10 cellular contexts compared by ENCODE assay signal in genomic region chr1:147169840-147170674, GRCh38. TPM values are rescaled to one million over a fixed set of nuclear protein-coding genes. Genes with fewer than 3 reads are reported as not detected.
DNase-seq lines count a peak whose midpoint lies in the region; ATAC-seq and TF ChIP-seq lines count a peak whose summit lies in the region.
"Had no signal": no experiment of that assay in that cellular context is flagged by ENCODE, and none has a peak within 500 bp of the region (broad histone marks: within the 10 kb centered on the region; RNA-seq: fewer than 3 reads in every experiment).

No MANE protein-coding gene starts in this region.

- H3K27me3 Mint-ChIP-seq in activated naive CD4-positive, alpha-beta T cell treated with anti-CD3 and anti-CD28 coated beads, Interleukin-2, amount 10 ng/mL, durations not matched to agents 7 days and 5 days, result peaks cover 3% of the 10 kb centered on the region
- H3K27me3 Mint-ChIP-seq in activated T-helper 2 cell treated with anti-CD3 and anti-CD28 coated beads, Interferon-gamma antibody, Interleukin-2, Interleukin-4, amounts not matched to agents 10 μg/mL and 5 μg/mL and 100 μg/mL, durations not matched to agents 14 hours and 24 hours and 36 hours (ENCODE audit: low read depth), result no peaks in the 10 kb centered on the region

- DNase-seq in activated naive CD4-positive, alpha-beta T cell treated with anti-CD3 and anti-CD28 coated beads, Interleukin-2, amount 10 ng/mL, durations not matched to agents 7 days and 5 days, result no peak
- no peak for DNase-seq in activated naive CD4-positive, alpha-beta T cell (lab: John Stamatoyannopoulos, UW)
- DNase-seq in activated T-helper 2 cell treated with anti-CD3 and anti-CD28 coated beads, Interferon-gamma antibody, Interleukin-2, Interleukin-4, amounts not matched to agents 10 μg/mL and 5 μg/mL and 100 μg/mL, durations not matched to agents 14 hours and 24 hours and 36 hours (ENCODE audit: low spot score), result no peak
- no peak for DNase-seq in thoracic aorta (ENCODE audit: low spot score)
- DNase-seq in midbrain (lab: John Stamatoyannopoulos, UW), result no peak
- DNase-seq in SK-N-DZ (ENCODE audit: low spot score), result no peak
- DNase-seq: DMS153, SHP77 had no signal

- no peaks in the 10 kb centered on the region for H3K27me3 ChIP-seq in iPS-15b (ENCODE audit: control insufficient read depth, insufficient read depth, low read length)
- H3K27me3 ChIP-seq in thoracic aorta (replicated peaks; ENCODE audit: insufficient read depth), result no peaks in the 10 kb centered on the region

- CTCF ChIA-PET in activated naive CD4-positive, alpha-beta T cell treated with anti-CD3 and anti-CD28 coated beads, Interleukin-2, amount 10 ng/mL, durations not matched to agents 7 days and 5 days (lab: Charles Lee), result no interaction called here

- H3K27ac Mint-ChIP-seq in activated naive CD4-positive, alpha-beta T cell treated with anti-CD3 and anti-CD28 coated beads, Interleukin-2, amount 10 ng/mL, durations not matched to agents 7 days and 5 days, result no peak overlapping the region
- H3K27ac Mint-ChIP-seq in activated T-helper 2 cell treated with anti-CD3 and anti-CD28 coated beads, Interferon-gamma antibody, Interleukin-2, Interleukin-4, amounts not matched to agents 10 μg/mL and 5 μg/mL and 100 μg/mL, durations not matched to agents 14 hours and 24 hours and 36 hours, result no peak overlapping the region

- H3K9me3 ChIP-seq in iPS-15b (ENCODE audit: control insufficient read depth, insufficient read depth, low read length) (no peaks in the 10 kb centered on the region), thoracic aorta (no peaks in the 10 kb centered on the region)

- H3K27ac ChIP-seq in thoracic aorta, result no peak overlapping the region

- H3K36me3 ChIP-seq in iPS-15b (ENCODE audit: control insufficient read depth, insufficient read depth, low read length) (peaks cover 3% of the 10 kb centered on the region), thoracic aorta (peaks cover 7% of the 10 kb centered on the region)

- intact Hi-C loops in activated T-helper 2 cell treated with anti-CD3 and anti-CD28 coated beads, Interferon-gamma antibody, Interleukin-2, Interleukin-4, amounts not matched to agents 10 μg/mL and 5 μg/mL and 100 μg/mL, durations not matched to agents 14 hours and 24 hours and 36 hours (cut with micrococcal nuclease), result no loop called here

- peak overlapping the region; percentile 2 for H3K4me3 ChIP-seq in iPS-15b (ENCODE audit: low read depth, low read length)
- peak overlapping the region; percentile 86 for H3K4me3 ChIP-seq in thoracic aorta

- peaks cover 47% of the 10 kb centered on the region for H3K36me3 Mint-ChIP-seq in activated naive CD4-positive, alpha-beta T cell treated with anti-CD3 and anti-CD28 coated beads, Interleukin-2, amount 10 ng/mL, durations not matched to agents 7 days and 5 days
- H3K36me3 Mint-ChIP-seq in activated T-helper 2 cell treated with anti-CD3 and anti-CD28 coated beads, Interferon-gamma antibody, Interleukin-2, Interleukin-4, amounts not matched to agents 10 μg/mL and 5 μg/mL and 100 μg/mL, durations not matched to agents 14 hours and 24 hours and 36 hours (ENCODE audit: low read depth), result peaks cover 41% of the 10 kb centered on the region

- peak overlapping the region; percentile 93 for H3K4me3 Mint-ChIP-seq in activated naive CD4-positive, alpha-beta T cell treated with anti-CD3 and anti-CD28 coated beads, Interleukin-2, amount 10 ng/mL, durations not matched to agents 7 days and 5 days
- peak overlapping the region; percentile 62 for H3K4me3 Mint-ChIP-seq in activated T-helper 2 cell treated with anti-CD3 and anti-CD28 coated beads, Interferon-gamma antibody, Interleukin-2, Interleukin-4, amounts not matched to agents 10 μg/mL and 5 μg/mL and 100 μg/mL, durations not matched to agents 14 hours and 24 hours and 36 hours (ENCODE audit: low read depth)

- H3K4me1 Mint-ChIP-seq in activated naive CD4-positive, alpha-beta T cell treated with anti-CD3 and anti-CD28 coated beads, Interleukin-2, amount 10 ng/mL, durations not matched to agents 7 days and 5 days, result peaks cover 42% of the 10 kb centered on the region
- H3K4me1 Mint-ChIP-seq in activated T-helper 2 cell treated with anti-CD3 and anti-CD28 coated beads, Interferon-gamma antibody, Interleukin-2, Interleukin-4, amounts not matched to agents 10 μg/mL and 5 μg/mL and 100 μg/mL, durations not matched to agents 14 hours and 24 hours and 36 hours (ENCODE audit: low read depth), result peaks cover 40% of the 10 kb centered on the region

- TF ChIP-seq CTCF in thoracic aorta (IDR thresholded peaks at IDR 0.05), result no peak

- H3K9me3 Mint-ChIP-seq in activated naive CD4-positive, alpha-beta T cell treated with anti-CD3 and anti-CD28 coated beads, Interleukin-2, amount 10 ng/mL, durations not matched to agents 7 days and 5 days, result peaks cover 3% of the 10 kb centered on the region
- H3K9me3 Mint-ChIP-seq in activated T-helper 2 cell treated with anti-CD3 and anti-CD28 coated beads, Interferon-gamma antibody, Interleukin-2, Interleukin-4, amounts not matched to agents 10 μg/mL and 5 μg/mL and 100 μg/mL, durations not matched to agents 14 hours and 24 hours and 36 hours, result no peaks in the 10 kb centered on the region

- H3K9ac ChIP-seq in iPS-15b (ENCODE audit: low read depth, low read length), result no peak overlapping the region

- H3K4me1 ChIP-seq in iPS-15b (ENCODE audit: control insufficient read depth, insufficient read depth, low read length) (peaks cover 4% of the 10 kb centered on the region), thoracic aorta (ENCODE audit: control insufficient read depth in 1 of 2, low read depth in 2 of 2) (peaks cover 13 to 50% of the 10 kb centered on the region in 2 donors)

- ATAC-seq in thoracic aorta (ENCODE audit: insufficient number of reproducible peaks, low FRiP score, low read depth), result no peak
- no peak for ATAC-seq in GM21528 (IDR thresholded peaks at IDR 0.05; ENCODE audit: low FRiP score, unreplicated experiment)

RNA-seq across cellular contexts. Expression of gene PRKAB2, which starts 2.2 kb away (rescaled TPM):
- total RNA-seq in activated T-helper 2 cell treated with anti-CD3 and anti-CD28 coated beads, Interferon-gamma antibody, Interleukin-2, Interleukin-4, amounts not matched to agents 10 μg/mL and 5 μg/mL and 100 μg/mL, durations not matched to agents 14 hours and 24 hours and 36 hours, result 9.1 and 9.5 TPM in 2 replicates
- total RNA-seq in thoracic aorta, result 10 to 100 TPM; 19.5 to 20.8 TPM
- 21.5 and 22.8 TPM in 2 replicates for polyA plus RNA-seq in SK-N-DZ (2014; cell fraction: cytosol; rRNA removed)
- 38.1 and 47.7 TPM in 2 replicates for polyA plus RNA-seq in SK-N-DZ (2014; cell fraction: nucleus; rRNA removed)

RNA-seq across cellular contexts. Expression of gene FMO5, which starts 55.1 kb away (rescaled TPM):
- 0.09 TPM in 2 replicates for total RNA-seq in activated T-helper 2 cell treated with anti-CD3 and anti-CD28 coated beads, Interferon-gamma antibody, Interleukin-2, Interleukin-4, amounts not matched to agents 10 μg/mL and 5 μg/mL and 100 μg/mL, durations not matched to agents 14 hours and 24 hours and 36 hours
- total RNA-seq in thoracic aorta, result 1 to 10 TPM; 1.9 to 4.7 TPM
- polyA plus RNA-seq in SK-N-DZ (2014; cell fraction: cytosol; rRNA removed), result not detected in 2 replicates
- 0.13 TPM in 1 of 2 replicates, not detected in the other for polyA plus RNA-seq in SK-N-DZ (2014; cell fraction: nucleus; rRNA removed)
